In genomic region chr6:20414711-20415110, GRCh38 we compare ENCODE assay signal across 1 cellular context.
TF ChIP-seq lines count a peak whose summit lies in the region.

No MANE protein-coding gene starts in this region.

TF ChIP-seq in WTC11, 78 proteins besides CTCF, POLR2A, EP300 and RAD21 (continued from another document):
- TF ChIP-seq E2F5 (CRISPR knock-in tag; IDR thresholded peaks at IDR 0.05) (no peak), ZNF425 (CRISPR knock-in tag; conservative IDR thresholded peaks at IDR 0.05) (no peak), ETV6 (CRISPR knock-in tag; IDR thresholded peaks at IDR 0.05) (no peak), ZNF671 (CRISPR knock-in tag; IDR thresholded peaks at IDR 0.05) (no peak), TEAD1 (CRISPR knock-in tag; IDR thresholded peaks at IDR 0.05) (no peak), NFATC4 (CRISPR knock-in tag; IDR thresholded peaks at IDR 0.05) (no peak), GRHL2 (CRISPR knock-in tag; IDR thresholded peaks at IDR 0.05; ENCODE audit: insufficient replicate concordance, severe bottlenecking) (no peak)
TF ChIP-seq in WTC11: peak in this region for 0.
